In the genomic region with DNA sequence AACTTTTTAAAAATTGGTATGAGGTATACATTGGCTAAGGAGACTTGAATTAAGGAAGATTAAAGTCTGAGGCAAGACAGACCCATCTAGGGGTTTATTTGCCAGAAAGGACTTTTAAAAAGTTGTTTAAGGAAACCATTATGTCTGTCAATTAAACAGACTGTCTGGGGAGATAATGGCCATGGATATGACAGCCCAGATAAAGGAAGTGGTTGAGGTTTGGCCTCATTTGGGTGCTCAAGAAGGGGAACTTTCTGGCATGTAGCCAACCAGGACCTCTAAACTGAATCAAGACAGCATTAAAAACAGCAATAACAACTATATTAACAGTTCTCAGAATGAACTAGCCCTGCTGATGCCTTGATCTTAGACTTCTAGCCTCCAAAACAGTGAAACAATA, we compare ENCODE assay signal across 15 cellular contexts. TPM values are rescaled to one million over a fixed set of nuclear protein-coding genes. Genes with fewer than 3 reads are reported as not detected.
DNase-seq lines count a peak whose midpoint lies in the region; ATAC-seq, FAIRE-seq and TF ChIP-seq lines count a peak whose summit lies in the region.
"Had no signal": no experiment of that assay in that cellular context is flagged by ENCODE, and none has a peak within 500 bp of the region (broad histone marks: within the 10 kb centered on the region; RNA-seq: fewer than 3 reads in every experiment).

No MANE protein-coding gene starts in this region.

- no peaks in the 10 kb centered on the region for H3K27me3 Mint-ChIP-seq in CD4-positive, alpha-beta T cell
- H3K27me3 Mint-ChIP-seq: stimulated activated memory B cell treated with anti-CD40 and anti-IgM and Interleukin-4, amounts not matched to agents 10 μg/mL and 1 μg/mL and 100 μg/mL, for 72 hours had no signal

- CTCF ChIA-PET in CD4-positive, alpha-beta T cell (lab: Charles Lee) = no interaction called here

- TF ChIP-seq CTCF in CD4-positive, alpha-beta T cell (IDR thresholded peaks at IDR 0.05) = no peak
- TF ChIP-seq CTCF in Peyer's patch (IDR thresholded peaks at IDR 0.05) (no peak), lower leg skin (IDR thresholded peaks at IDR 0.05) (no peak), uterus (IDR thresholded peaks at IDR 0.05) (no peak)

- H3K27ac Mint-ChIP-seq in CD4-positive, alpha-beta T cell = peak overlapping the region; percentile 45
- H3K27ac Mint-ChIP-seq: nephron had no signal

- TF ChIP-seq POLR2A in H54 (IDR thresholded peaks at IDR 0.05; ENCODE audit: low read depth, low read length) (no peak), Peyer's patch (IDR thresholded peaks at IDR 0.05) (no peak), lower leg skin (IDR thresholded peaks at IDR 0.05) (no peak), uterus (IDR thresholded peaks at IDR 0.05) (no peak)

- no peak for DNase-seq in CD4-positive, alpha-beta T cell
- DNase-seq in H54 (ENCODE audit: insufficient read length, low spot score) (no peak), Peyer's patch (peak in 2 of 3 donors; percentile 49 to 60), lower leg skin (ENCODE audit: low spot score in 2 of 2) (no peak), uterus (no peak)
- peak in 1 of 3 donors; percentile 31 for DNase-seq in effector memory CD4-positive, alpha-beta T cell
- DNase-seq: hypothalamus, left ventricle myocardium inferior, T1000 had no signal

- H3K36me3 ChIP-seq in Peyer's patch = no peaks in the 10 kb centered on the region
- H3K36me3 ChIP-seq in effector memory CD4-positive, alpha-beta T cell (ENCODE audit: control insufficient read depth, insufficient read depth, low read length) = no peaks in the 10 kb centered on the region
- no peaks in the 10 kb centered on the region for H3K36me3 ChIP-seq in uterus
- H3K36me3 ChIP-seq: left ventricle myocardium inferior had no signal

- H3K4me1 ChIP-seq in Peyer's patch (no peaks in the 10 kb centered on the region), uterus (no peaks in the 10 kb centered on the region)
- H3K4me1 ChIP-seq in effector memory CD4-positive, alpha-beta T cell (ENCODE audit: control insufficient read depth, insufficient read depth, low read length, poor library complexity, severe bottlenecking) = peaks cover 25% of the 10 kb centered on the region
- H3K4me1 ChIP-seq: left ventricle myocardium inferior had no signal

- peaks cover 5% of the 10 kb centered on the region for H3K9me3 ChIP-seq in CD4-positive, alpha-beta T cell (ENCODE audit: control insufficient read depth, low read length)
- H3K9me3 ChIP-seq in Peyer's patch (no peaks in the 10 kb centered on the region), uterus (no peaks in the 10 kb centered on the region)
- H3K9me3 ChIP-seq in effector memory CD4-positive, alpha-beta T cell (ENCODE audit: control insufficient read depth, low read length) = peaks cover under 1% of the 10 kb centered on the region

- no peaks in the 10 kb centered on the region for H3K27me3 ChIP-seq in CD4-positive, alpha-beta T cell (ENCODE audit: control insufficient read depth, insufficient read depth, low read length)
- H3K27me3 ChIP-seq in Peyer's patch = no peaks in the 10 kb centered on the region
- H3K27me3 ChIP-seq in effector memory CD4-positive, alpha-beta T cell (replicated peaks; ENCODE audit: control insufficient read depth, insufficient read depth, low read length, poor library complexity, severe bottlenecking) = no peaks in the 10 kb centered on the region
- H3K27me3 ChIP-seq in uterus = no peaks in the 10 kb centered on the region

- H3K4me3 ChIP-seq in Peyer's patch (no peak overlapping the region), lower leg skin (ENCODE audit: low read depth, poor library complexity, severe bottlenecking) (no peak overlapping the region), uterus (no peak overlapping the region)
- no peak overlapping the region for H3K4me3 ChIP-seq in effector memory CD4-positive, alpha-beta T cell (ENCODE audit: insufficient read depth, low read depth, low read length, poor library complexity, severe bottlenecking)
- H3K4me3 ChIP-seq: left ventricle myocardium inferior had no signal

- peaks cover 13% of the 10 kb centered on the region for H3K9me3 Mint-ChIP-seq in CD4-positive, alpha-beta T cell

- peak; percentile 34 for ATAC-seq in CD4-positive, alpha-beta T cell (ENCODE audit: poor library complexity)
- ATAC-seq in HG03045 (IDR thresholded peaks at IDR 0.05; ENCODE audit: unreplicated experiment) (no peak), HG02571 (IDR thresholded peaks at IDR 0.05; ENCODE audit: unreplicated experiment) (no peak)
- ATAC-seq: stimulated activated memory B cell treated with anti-CD40 and anti-IgM and Interleukin-4, amounts not matched to agents 10 μg/mL and 1 μg/mL and 100 μg/mL, for 72 hours had no signal

- H3K27ac ChIP-seq in CD4-positive, alpha-beta T cell (ENCODE audit: low read depth, low read length) = no peak overlapping the region
- H3K27ac ChIP-seq in Peyer's patch = no peak overlapping the region
- peak overlapping the region; percentile 5 for H3K27ac ChIP-seq in effector memory CD4-positive, alpha-beta T cell (ENCODE audit: insufficient read depth, low read length, poor library complexity, severe bottlenecking)
- no peak overlapping the region for H3K27ac ChIP-seq in uterus
- H3K27ac ChIP-seq: left ventricle myocardium inferior had no signal

- no peak overlapping the region for H3K4me3 Mint-ChIP-seq in CD4-positive, alpha-beta T cell
- H3K4me3 Mint-ChIP-seq: nephron; stimulated activated memory B cell treated with anti-CD40 and anti-IgM and Interleukin-4, amounts not matched to agents 10 μg/mL and 1 μg/mL and 100 μg/mL, for 72 hours had no signal

- peaks cover 29% of the 10 kb centered on the region for H3K4me1 Mint-ChIP-seq in CD4-positive, alpha-beta T cell (ENCODE audit: low read depth)
- H3K4me1 Mint-ChIP-seq: nephron had no signal

- POLR2A ChIA-PET in CD4-positive, alpha-beta T cell (lab: Charles Lee) = no interaction called here

- intact Hi-C loops in CD4-positive, alpha-beta T cell (cut with DNase I, micrococcal nuclease) = no loop called here
- intact Hi-C loops in lower leg skin (cut with DNase I; ENCODE audit: low total_unique reads) = no loop called here
- intact Hi-C loops in uterus (cut with DNase I; ENCODE audit: low total_unique reads) = no loop called here

- H3K36me3 Mint-ChIP-seq in CD4-positive, alpha-beta T cell (ENCODE audit: low read depth) = peaks cover 7% of the 10 kb centered on the region

- FAIRE-seq in H54 (lab: Jason Lieb, UNC) = peak; percentile 15

RNA-seq across cellular contexts. Expression of a gene that starts 9.9 kb away (rescaled TPM):
- total RNA-seq in CD4-positive, alpha-beta T cell = under 1 TPM in 1 of 2 experiments, not detected in 1; 0.17 TPM
- not detected for total RNA-seq in Peyer's patch
- total RNA-seq in lower leg skin = not detected
- total RNA-seq in uterus = not detected
- total RNA-seq: left ventricle myocardium inferior, renal cortical epithelial cell, urinary bladder had no signal

Comparison
In these comparisons a context has a peak if more than half of its experiments do, and no peak if none do; other contexts are left out.
1. DNase-seq: peak in Peyer's patch (2 of 3); none in CD4-positive, alpha-beta T cell (0 of 10), H54 (single experiment), lower leg skin (0 of 2) and uterus (0 of 2).